Comparison of ENCODE assay signal across 2 cellular contexts in the genomic region with DNA sequence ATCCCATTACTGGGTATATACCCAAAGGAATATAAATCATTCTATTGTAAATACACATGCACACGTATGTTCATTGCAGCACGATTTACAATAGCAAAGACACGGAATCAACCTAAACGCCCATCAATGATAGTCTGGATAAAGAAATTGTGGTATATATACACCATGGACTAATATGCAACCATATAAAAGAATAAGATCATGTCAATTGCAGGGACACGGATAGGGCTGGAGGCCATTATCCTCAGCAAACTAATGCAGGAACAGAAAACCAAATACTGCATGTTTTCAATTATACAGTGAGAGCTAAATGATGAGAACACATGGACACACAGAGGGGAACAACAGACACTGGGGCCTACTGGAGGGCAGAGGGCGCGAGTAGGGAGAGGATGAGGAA.
A peak's percentile ranks its signal among the peaks of the same experiment; 100 is the strongest.
TF ChIP-seq lines count a peak whose summit lies in the region.

No MANE protein-coding gene starts in this region.

TF ChIP-seq in SK-N-SH treated with all-trans-retinoic acid at 6 μM for 48 hours, 23 proteins besides CTCF, POLR2A, EP300 and RAD21:
- TF ChIP-seq ZNF8 (CRISPR knock-in tag; IDR thresholded peaks at IDR 0.05), result peak; percentile 86

TF ChIP-seq in HepG2, 621 proteins besides CTCF, POLR2A, EP300 and RAD21:
- TF ChIP-seq ZNF260 (CRISPR knock-in tag; IDR thresholded peaks at IDR 0.05; ENCODE audit: borderline replicate concordance, low read depth), result peak; percentile 75; the same call in 1 of the 2 replicates
